ENCODE assay signal across 8 cellular contexts in the genomic region with DNA sequence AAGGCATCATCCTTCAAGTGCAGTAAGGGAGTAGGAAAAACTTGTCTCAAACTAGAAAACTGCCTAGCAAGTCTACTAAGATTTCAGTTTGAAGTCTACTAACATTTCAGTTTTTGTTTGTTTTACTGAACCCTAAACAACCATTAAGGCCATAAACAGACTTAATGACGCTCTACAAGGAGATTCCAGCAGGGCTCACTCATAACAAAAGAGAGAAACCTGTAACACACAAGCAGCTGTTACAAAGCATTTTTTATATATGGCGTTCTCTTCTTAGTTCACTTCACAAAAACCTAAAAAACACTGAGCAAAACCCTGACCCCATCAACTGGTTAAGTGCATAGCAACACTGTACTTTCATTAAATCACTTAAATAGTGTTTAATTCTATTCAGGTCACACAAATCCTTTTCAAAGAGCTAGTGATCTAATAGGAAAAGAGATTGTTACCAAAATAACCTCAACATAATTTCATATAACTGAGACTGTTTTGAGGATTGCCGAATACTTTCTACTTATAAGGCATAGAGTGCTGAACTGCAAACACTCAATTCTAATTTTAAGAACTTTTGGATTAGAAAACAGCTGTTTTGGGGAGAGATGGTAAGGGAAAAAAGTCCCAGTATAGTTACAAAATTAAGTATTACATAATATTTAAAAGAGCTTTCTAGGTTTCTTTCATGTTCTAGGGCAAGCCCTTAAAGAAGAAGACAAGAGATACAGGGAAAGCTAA. TPM values are rescaled to one million over a fixed set of nuclear protein-coding genes. Genes with fewer than 3 reads are reported as not detected.
DNase-seq lines count a peak whose midpoint lies in the region; ATAC-seq and TF ChIP-seq lines count a peak whose summit lies in the region.

No MANE protein-coding gene starts in this region.

- intact Hi-C loops in Calu3 (cut with micrococcal nuclease; ENCODE audit: unreplicated experiment) (loop anchor here (5.0 kb wide), 1 partner anchor 175 kb away; a partner anchor contains a TSS), uterus (cut with DNase I; ENCODE audit: low total_unique reads) (no loop called here)

- TF ChIP-seq CTCF in Calu3 (IDR thresholded peaks at IDR 0.05; ENCODE audit: unreplicated experiment) (no peak), brain (conservative IDR thresholded peaks at IDR 0.05) (no peak), uterus (IDR thresholded peaks at IDR 0.05) (no peak)

- H3K27me3 ChIP-seq in uterus = no peaks in the 10 kb centered on the region

- H3K4me1 ChIP-seq in uterus = no peaks in the 10 kb centered on the region

- no peak for DNase-seq in Calu3
- DNase-seq in KG1 (lab: John Stamatoyannopoulos, UW) = peak; percentile 46
- peak; percentile 7 to 28 for DNase-seq in lung microvascular endothelial cell (ENCODE audit: low read depth in 2 of 2)
- DNase-seq in uterus = no peak
- DNase-seq in stimulated activated CD4-positive, alpha-beta T cell treated with anti-CD3 and anti-CD28 coated beads, Interleukin-12 subunit alpha, Interleukin-12 subunit beta, amount 100 ng/mL, for 4 hours = no peak
- DNase-seq in ureter (ENCODE audit: low spot score) = no peak

- TF ChIP-seq POLR2A in uterus (IDR thresholded peaks at IDR 0.05) = no peak

- BruUV-seq in Calu3 (replicated peaks; lab: Mats Ljungman, UMichigan) = no TSS peak

- H3K27me3 Mint-ChIP-seq in Calu3 (ENCODE audit: unreplicated experiment) (no peaks in the 10 kb centered on the region), brain (peaks cover 11% of the 10 kb centered on the region)

- H3K9me3 ChIP-seq in uterus = no peaks in the 10 kb centered on the region

- no peaks in the 10 kb centered on the region for H3K36me3 ChIP-seq in uterus

- H3K27ac Mint-ChIP-seq in Calu3 (ENCODE audit: unreplicated experiment) (peak overlapping the region; percentile 92), brain (peak overlapping the region; percentile 90 to 99 (median 98))

- no peak for ATAC-seq in GM18867 (IDR thresholded peaks at IDR 0.05; ENCODE audit: unreplicated experiment)

- H3K36me3 Mint-ChIP-seq in Calu3 (ENCODE audit: insufficient read depth, unreplicated experiment) (peaks cover 31% of the 10 kb centered on the region), brain (peaks cover 4% of the 10 kb centered on the region)

- peak overlapping the region; percentile 61 to 91 for H3K4me3 ChIP-seq in uterus

- H3K4me1 Mint-ChIP-seq in Calu3 (ENCODE audit: low read depth, unreplicated experiment) (peaks cover 40% of the 10 kb centered on the region), brain (peaks cover 52% of the 10 kb centered on the region)

- CTCF ChIA-PET in Calu3 (lab: Charles Lee) = no interaction called here

- H3K27ac ChIP-seq in uterus = peak overlapping the region; percentile 97 to 98

- peak overlapping the region; percentile 88 for H3K4me3 Mint-ChIP-seq in Calu3 (ENCODE audit: low read depth, unreplicated experiment)
- peak overlapping the region; percentile 95 to 100 (median 98) for H3K4me3 Mint-ChIP-seq in brain

- H3K9me3 Mint-ChIP-seq in Calu3 (ENCODE audit: low read depth, unreplicated experiment) = no peaks in the 10 kb centered on the region
- H3K9me3 Mint-ChIP-seq in brain = no peaks in the 10 kb centered on the region

RNA-seq across cellular contexts. Expression of a gene that starts 1.5 kb away (rescaled TPM):
- 28.9 and 35.3 TPM in 2 replicates for total RNA-seq in Calu3 (2022)
- 4.9 TPM for polyA plus RNA-seq in brain (ENCODE audit: insufficient read depth, low read depth, low replicate concordance)
- total RNA-seq in lung microvascular endothelial cell = 29.2 and 34.0 TPM in 2 replicates
- 10 to 100 TPM in 3 of 4 donors, 1 to 10 TPM in 1; 4.4 to 55.4 (median 38.6) TPM for total RNA-seq in uterus
- 28.8 TPM for total RNA-seq in ureter

Comparison
In these comparisons a context has a peak if more than half of its experiments do, and no peak if none do; other contexts are left out.
1. DNase-seq: peak in KG1 (single experiment) and lung microvascular endothelial cell (2 of 2); none in Calu3 (single experiment), uterus (0 of 2), stimulated activated CD4-positive, alpha-beta T cell treated with anti-CD3 and anti-CD28 coated beads, Interleukin-12 subunit alpha, Interleukin-12 subunit beta, amount 100 ng/mL, for 4 hours (single experiment) and ureter (single experiment).